Comparison of ENCODE assay signal across 28 cellular contexts in genomic region chr7:255721-256361, GRCh38. TPM values are rescaled to one million over a fixed set of nuclear protein-coding genes. Genes with fewer than 3 reads are reported as not detected.
"Had no signal": no experiment of that assay in that cellular context is flagged by ENCODE, and none has a peak within 500 bp of the region (broad histone marks: within the 10 kb centered on the region; RNA-seq: fewer than 3 reads in every experiment).

No MANE protein-coding gene starts in this region.

- H3K4me3 ChIP-seq: adrenal gland, breast epithelium, Peyer's patch had no signal

- H3K9me3 Mint-ChIP-seq: activated naive CD8-positive, alpha-beta T cell treated with anti-CD3 and anti-CD28 coated beads, Interleukin-2, amount 10 ng/mL, durations not matched to agents 7 days and 5 days had no signal

- H3K27ac ChIP-seq: adrenal gland, breast epithelium, Peyer's patch, RWPE1 had no signal

- DNase-seq: activated CD4-positive, alpha-beta T cell treated with anti-CD3 and anti-CD28 coated beads for 48 hours; activated CD4-positive, alpha-beta T cell treated with anti-CD3 and anti-CD28 coated beads, Interleukin-2, amount 50 U/mL, for 4 hours; activated CD4-positive, CD25-positive, alpha-beta regulatory T cell treated with anti-CD3 and anti-CD28 coated beads, Interleukin-2, amount 50 U/mL, for 72 hours; activated CD8-positive, alpha-beta memory T cell treated with anti-CD3 and anti-CD28 coated beads, Interleukin-2, amount 50 U/mL, for 48 hours; activated CD8-positive, alpha-beta T cell treated with anti-CD3 and anti-CD28 coated beads, Interleukin-2, amount 10 ng/mL, durations not matched to agents 7 days and 5 days; activated naive CD4-positive, alpha-beta T cell treated with anti-CD3 and anti-CD28 coated beads, Interleukin-2, amount 50 U/mL, for 16 hours; activated naive CD8-positive, alpha-beta T cell treated with anti-CD3 and anti-CD28 coated beads, Interleukin-2, amount 10 ng/mL, durations not matched to agents 7 days and 5 days; activated T-cell treated with anti-CD3 and anti-CD28 coated beads, Interleukin-2, amount 50 U/mL, for 1 hour; adrenal gland; anterior cingulate cortex; Kasumi-1; KBM-7; NCI-H1105 treated with DMSO at 0.1 percent for 48 hours; NCI-H1436 treated with DMSO at 0.1 percent for 48 hours; NCI-H187; NCI-H2081; NCI-H510A treated with DMSO at 0.1 percent for 48 hours; NCI-H69; NK-92 treated with Interleukin-12 subunit alpha and Interleukin-12 subunit beta, amount 100 ng/mL, for 24 hours; OCI-M1; Peyer's patch; SHP77 treated with DMSO at 0.1 percent for 48 hours; T-helper 17 cell; T-helper 9 cell had no signal

- H3K9me3 ChIP-seq: adrenal gland, Peyer's patch had no signal

- H3K4me1 ChIP-seq: adrenal gland, breast epithelium, Peyer's patch had no signal

- ATAC-seq: activated CD8-positive, alpha-beta T cell treated with anti-CD3 and anti-CD28 coated beads, Interleukin-2, amount 10 ng/mL, durations not matched to agents 7 days and 5 days; T-helper 17 cell; WTC11 had no signal

- H3K27me3 ChIP-seq: adrenal gland, breast epithelium, Peyer's patch had no signal

- H3K27me3 Mint-ChIP-seq: activated naive CD8-positive, alpha-beta T cell treated with anti-CD3 and anti-CD28 coated beads, Interleukin-2, amount 10 ng/mL, durations not matched to agents 7 days and 5 days had no signal

- H3K4me1 Mint-ChIP-seq: T-helper 17 cell, WTC11 had no signal

- H3K27ac Mint-ChIP-seq: activated CD8-positive, alpha-beta T cell treated with anti-CD3 and anti-CD28 coated beads, Interleukin-2, amount 10 ng/mL, durations not matched to agents 7 days and 5 days; activated naive CD8-positive, alpha-beta T cell treated with anti-CD3 and anti-CD28 coated beads, Interleukin-2, amount 10 ng/mL, durations not matched to agents 7 days and 5 days; T-helper 17 cell; WTC11 had no signal

- H3K4me3 Mint-ChIP-seq: activated CD8-positive, alpha-beta T cell treated with anti-CD3 and anti-CD28 coated beads, Interleukin-2, amount 10 ng/mL, durations not matched to agents 7 days and 5 days; activated naive CD8-positive, alpha-beta T cell treated with anti-CD3 and anti-CD28 coated beads, Interleukin-2, amount 10 ng/mL, durations not matched to agents 7 days and 5 days; T-helper 17 cell; WTC11 had no signal

- H3K36me3 Mint-ChIP-seq: activated naive CD8-positive, alpha-beta T cell treated with anti-CD3 and anti-CD28 coated beads, Interleukin-2, amount 10 ng/mL, durations not matched to agents 7 days and 5 days had no signal

RNA-seq across cellular contexts. Expression of gene FOXL3, which starts 34.1 kb away (rescaled TPM):
- total RNA-seq: activated CD8-positive, alpha-beta T cell treated with anti-CD3 and anti-CD28 coated beads, Interleukin-2, amount 10 ng/mL, durations not matched to agents 7 days and 5 days; activated naive CD8-positive, alpha-beta T cell treated with anti-CD3 and anti-CD28 coated beads, Interleukin-2, amount 10 ng/mL, durations not matched to agents 7 days and 5 days; adrenal gland; breast epithelium; Peyer's patch; SK-MEL-5; T-helper 17 cell; WTC11 had no signal
- polyA plus RNA-seq: adrenal gland had no signal
